8 cellular contexts compared by ENCODE assay signal in the genomic region with DNA sequence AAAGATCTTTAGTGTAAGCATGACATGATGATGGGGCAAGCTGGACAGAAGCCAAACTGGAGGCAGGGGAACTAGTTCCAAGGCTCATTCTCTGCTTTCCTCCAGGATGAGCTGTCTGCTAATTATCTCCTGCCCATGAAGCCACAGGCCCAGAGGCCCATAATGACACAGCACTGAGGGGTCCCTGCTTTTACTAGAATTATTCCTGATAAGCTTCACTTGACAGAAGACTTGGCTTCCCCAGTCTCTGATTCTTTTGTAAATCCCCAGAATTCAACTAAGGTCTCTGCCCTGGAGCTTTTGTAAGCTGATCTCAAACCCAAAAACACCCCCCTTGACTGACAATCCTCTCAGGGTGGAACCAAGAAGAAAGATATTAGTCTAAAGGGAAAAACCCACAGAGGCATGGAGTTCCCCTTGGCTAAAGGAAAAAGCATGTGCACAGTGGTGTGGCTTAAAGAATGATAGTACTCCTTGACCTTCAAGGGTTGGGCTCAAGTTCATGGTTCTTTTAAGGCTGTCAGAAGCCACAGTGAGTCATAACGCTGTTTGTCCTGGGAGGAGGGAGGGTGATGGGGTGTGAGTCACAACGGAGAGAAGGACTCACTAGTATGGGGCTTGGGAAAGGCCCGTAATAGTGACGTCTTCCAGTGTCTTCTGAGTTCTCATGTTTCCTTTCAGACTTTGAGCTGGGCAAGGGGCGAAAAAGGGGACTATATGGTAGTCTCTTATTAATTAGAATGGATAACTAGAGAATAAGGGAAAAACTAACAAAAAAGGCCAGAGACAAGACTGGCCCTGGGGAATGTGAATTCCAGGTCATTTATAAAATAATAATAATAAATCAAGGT.
A peak's percentile ranks its signal among the peaks of the same experiment; 100 is the strongest.
DNase-seq lines count a peak whose midpoint lies in the region; ATAC-seq and TF ChIP-seq lines count a peak whose summit lies in the region.

No MANE protein-coding gene starts in this region.

- peaks cover 19% of the 10 kb centered on the region for H3K4me1 Mint-ChIP-seq in activated CD4-positive, alpha-beta T cell treated with anti-CD3 and anti-CD28 coated beads, Interleukin-2, amount 10 ng/mL, durations not matched to agents 24 days and 14 days

- peak; percentile 94 for ATAC-seq in GM19455 (IDR thresholded peaks at IDR 0.05; ENCODE audit: unreplicated experiment)
- ATAC-seq in HG03469 (IDR thresholded peaks at IDR 0.05; ENCODE audit: unreplicated experiment), result peak; percentile 98

- H3K27me3 Mint-ChIP-seq in activated CD4-positive, alpha-beta T cell treated with anti-CD3 and anti-CD28 coated beads, Interleukin-2, amount 10 ng/mL, durations not matched to agents 24 days and 14 days, result no peaks in the 10 kb centered on the region

- H3K27me3 ChIP-seq in BJ (ENCODE audit: control insufficient read depth, insufficient read depth, low read length), result no peaks in the 10 kb centered on the region

- DNase-seq in BJ (ENCODE audit: low read depth) (peak; percentile 92), fibroblast of mammary gland (ENCODE audit: low read depth) (peak; percentile 100), NCI-H1048 (lab: John Stamatoyannopoulos, UW) (no peak), NCI-H1092 treated with DMSO at 0.1 percent for 48 hours (lab: John Stamatoyannopoulos, UW) (no peak)
- peak; percentile 83 for DNase-seq in activated CD4-positive, alpha-beta T cell treated with anti-CD3 and anti-CD28 coated beads, Interleukin-2, amount 10 ng/mL, durations not matched to agents 24 days and 14 days
- DNase-seq in stimulated activated CD4-positive, alpha-beta T cell treated with anti-CD3 and anti-CD28 coated beads, Interleukin-12 subunit alpha, Interleukin-12 subunit beta, amount 100 ng/mL, for 4 hours, result peak; percentile 15

- intact Hi-C loops in activated CD4-positive, alpha-beta T cell treated with anti-CD3 and anti-CD28 coated beads, Interleukin-2, amount 10 ng/mL, durations not matched to agents 24 days and 14 days (cut with micrococcal nuclease), result loop anchor here (1.0 to 10.0 kb wide), 8 partner anchors 18 to 1202 kb away; partner anchors contain the start of genes CD38 and CPEB2

- POLR2A ChIA-PET in BJ (lab: Charles Lee), result no interaction called here

- no peak overlapping the region for H3K4me3 ChIP-seq in BJ (ENCODE audit: low read depth, low read length)
- H3K4me3 ChIP-seq in fibroblast of mammary gland (ENCODE audit: control insufficient read depth, low read depth, low read length), result no peak overlapping the region

- peak overlapping the region; percentile 90 for H3K27ac Mint-ChIP-seq in activated CD4-positive, alpha-beta T cell treated with anti-CD3 and anti-CD28 coated beads, Interleukin-2, amount 10 ng/mL, durations not matched to agents 24 days and 14 days

- peak overlapping the region; percentile 48 for H3K4me3 Mint-ChIP-seq in activated CD4-positive, alpha-beta T cell treated with anti-CD3 and anti-CD28 coated beads, Interleukin-2, amount 10 ng/mL, durations not matched to agents 24 days and 14 days

- peaks cover 14% of the 10 kb centered on the region for H3K9me3 Mint-ChIP-seq in activated CD4-positive, alpha-beta T cell treated with anti-CD3 and anti-CD28 coated beads, Interleukin-2, amount 10 ng/mL, durations not matched to agents 24 days and 14 days

- H3K36me3 Mint-ChIP-seq in activated CD4-positive, alpha-beta T cell treated with anti-CD3 and anti-CD28 coated beads, Interleukin-2, amount 10 ng/mL, durations not matched to agents 24 days and 14 days (ENCODE audit: low read depth), result peaks cover 4% of the 10 kb centered on the region

- no peaks in the 10 kb centered on the region for H3K36me3 ChIP-seq in BJ (ENCODE audit: control insufficient read depth, insufficient read depth, low read length)

- CTCF ChIA-PET in BJ (lab: Yijun Ruan, JAX), result interaction anchor here (1.0 kb wide), 1 partner anchor 10 kb away, joined by 3 read pairs; no protein-coding TSS in a partner anchor

- TF ChIP-seq CTCF in BJ (IDR thresholded peaks at IDR 0.05; ENCODE audit: insufficient read depth, low read depth, low read length) (no peak), fibroblast of mammary gland (conservative IDR thresholded peaks at IDR 0.05; ENCODE audit: control insufficient read depth, insufficient read depth, low read depth, low read length) (no peak)

Comparison
In these comparisons a context has a peak if more than half of its experiments do, and no peak if none do; other contexts are left out.
1. DNase-seq: peak in BJ (single experiment), activated CD4-positive, alpha-beta T cell treated with anti-CD3 and anti-CD28 coated beads, Interleukin-2, amount 10 ng/mL, durations not matched to agents 24 days and 14 days (single experiment), fibroblast of mammary gland (single experiment) and stimulated activated CD4-positive, alpha-beta T cell treated with anti-CD3 and anti-CD28 coated beads, Interleukin-12 subunit alpha, Interleukin-12 subunit beta, amount 100 ng/mL, for 4 hours (single experiment); none in NCI-H1048 (single experiment) and NCI-H1092 treated with DMSO at 0.1 percent for 48 hours (single experiment).